In the genomic region with DNA sequence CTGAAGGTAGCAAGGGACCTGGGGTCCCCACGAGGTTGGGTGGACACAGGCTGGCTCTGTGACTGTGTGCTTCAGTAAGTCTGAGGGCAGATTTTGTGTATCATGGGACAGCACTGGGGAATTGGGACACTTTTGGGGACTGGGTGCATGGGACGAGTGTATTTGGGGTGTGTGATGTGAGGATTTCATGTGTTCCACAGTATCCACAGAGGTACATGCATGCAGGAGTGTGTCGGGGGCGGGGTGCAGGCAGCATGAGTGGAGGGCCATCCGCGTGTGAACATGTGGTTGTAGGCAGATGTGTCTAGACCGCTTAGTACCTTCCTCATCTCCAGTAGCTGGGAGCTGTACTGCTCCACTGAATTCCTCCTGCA, we compare ENCODE assay signal across 12 cellular contexts. TPM values are rescaled to one million over a fixed set of nuclear protein-coding genes. Genes with fewer than 3 reads are reported as not detected.
A peak's percentile ranks its signal among the peaks of the same experiment; 100 is the strongest.
DNase-seq lines count a peak whose midpoint lies in the region; ATAC-seq and TF ChIP-seq lines count a peak whose summit lies in the region.
"Had no signal": no experiment of that assay in that cellular context is flagged by ENCODE, and none has a peak within 500 bp of the region (broad histone marks: within the 10 kb centered on the region; RNA-seq: fewer than 3 reads in every experiment).

No MANE protein-coding gene starts in this region.

- H3F3A ChIP-seq in GM23338 (replicated peaks; ENCODE audit: low read depth), result peaks cover 3% of the 10 kb centered on the region; the same call in 1 of the 2 replicates

- ATAC-seq in CD8-positive, alpha-beta T cell, result no peak
- ATAC-seq in GM23338 (no peak), WTC11 (no peak), Right ventricle myocardium inferior (no peak)
- ATAC-seq in naive thymus-derived CD8-positive, alpha-beta T cell, result no peak

- peaks cover 8% of the 10 kb centered on the region; the same call in 1 of the 2 replicates for H4K20me1 ChIP-seq in GM23338 (replicated peaks; ENCODE audit: insufficient read depth)

- H3K27ac ChIP-seq in CD8-positive, alpha-beta T cell (ENCODE audit: low read depth, low read length), result no peak overlapping the region
- H3K27ac ChIP-seq in GM23338 (ENCODE audit: low read depth), result no peak overlapping the region
- H3K27ac ChIP-seq in right atrium auricular region, result no peak overlapping the region
- H3K27ac ChIP-seq: adrenal gland had no signal

- intact Hi-C loops in CD8-positive, alpha-beta T cell (cut with DNase I, micrococcal nuclease), result loop anchor here (1.0 to 5.0 kb wide), 4 partner anchors 44 to 589 kb away; no protein-coding TSS in a partner anchor
- intact Hi-C loops in Right ventricle myocardium inferior (cut with DNase I), result loop anchor here (5.0 kb wide), 2 partner anchors 44 to 289 kb away; partner anchors contain the start of gene SLC35B1

- no peaks in the 10 kb centered on the region for H3K9me3 Mint-ChIP-seq in CD8-positive, alpha-beta T cell
- H3K9me3 Mint-ChIP-seq in GM23338 (no peaks in the 10 kb centered on the region; the same call in 2 of the 3 replicates), WTC11 (no peaks in the 10 kb centered on the region)
- H3K9me3 Mint-ChIP-seq in naive thymus-derived CD8-positive, alpha-beta T cell, result peaks cover 0 to 5% (median 0%) of the 10 kb centered on the region in 9 donors
- H3K9me3 Mint-ChIP-seq: T-helper 1 cell treated with Interleukin-12 subunit alpha and Interleukin-12 subunit beta and Interleukin-4 antibody, amounts not matched to agents 30 μg/mL and 1 μg/mL, for 36 hours had no signal

- no peak for TF ChIP-seq CTCF in CD8-positive, alpha-beta T cell (IDR thresholded peaks at IDR 0.05)
- TF ChIP-seq CTCF in GM23338 (conservative IDR thresholded peaks at IDR 0.05; ENCODE audit: low read depth in 2 of 2) (no peak), WTC11 (IDR thresholded peaks at IDR 0.05) (no peak), right atrium auricular region (IDR thresholded peaks at IDR 0.05) (no peak)

- H3K79me2 ChIP-seq in GM23338 (replicated peaks; ENCODE audit: insufficient read depth), result no peaks in the 10 kb centered on the region

- H3K36me3 ChIP-seq in CD8-positive, alpha-beta T cell (ENCODE audit: insufficient read depth, low read length), result no peaks in the 10 kb centered on the region
- H3K36me3 ChIP-seq in GM23338 (ENCODE audit: insufficient read depth) (no peaks in the 10 kb centered on the region), right atrium auricular region (no peaks in the 10 kb centered on the region)
- H3K36me3 ChIP-seq: adrenal gland had no signal

- peaks cover 74% of the 10 kb centered on the region for H3K27me3 Mint-ChIP-seq in CD8-positive, alpha-beta T cell (ENCODE audit: low read depth)
- H3K27me3 Mint-ChIP-seq in GM23338 (ENCODE audit: insufficient read depth, low read depth, poor library complexity) (peaks cover 70% of the 10 kb centered on the region), WTC11 (ENCODE audit: low read depth) (peaks cover 91% of the 10 kb centered on the region)
- peaks cover 41 to 73% (median 65%) of the 10 kb centered on the region in 5 donors for H3K27me3 Mint-ChIP-seq in naive thymus-derived CD8-positive, alpha-beta T cell

- peak overlapping the region; percentile 94 for H3K4me2 ChIP-seq in GM23338

- peak in 1 of 7 experiments; percentile 47 for DNase-seq in CD8-positive, alpha-beta T cell
- DNase-seq in GM23338 (ENCODE audit: low spot score) (no peak), WTC11 (ENCODE audit: low spot score) (no peak), right atrium auricular region (ENCODE audit: low spot score) (no peak), Right ventricle myocardium inferior (ENCODE audit: missing footprints) (no peak)
- no peak for DNase-seq in naive thymus-derived CD8-positive, alpha-beta T cell
- DNase-seq in activated naive CD4-positive, alpha-beta T cell (lab: John Stamatoyannopoulos, UW), result no peak

- H2AFZ ChIP-seq in GM23338, result no peak overlapping the region

- no peaks in the 10 kb centered on the region for H3K9me2 ChIP-seq in GM23338 (ENCODE audit: insufficient read depth)

- H3K9me3 ChIP-seq in CD8-positive, alpha-beta T cell (ENCODE audit: low read length), result no peaks in the 10 kb centered on the region
- H3K9me3 ChIP-seq in right atrium auricular region, result no peaks in the 10 kb centered on the region
- H3K9me3 ChIP-seq: adrenal gland had no signal

- CTCF ChIA-PET in CD8-positive, alpha-beta T cell (lab: Charles Lee), result interaction anchor here (0.8 to 14.3 kb wide), 35 partner anchors 9 to 430 kb away, joined by 3 to 255 read pairs (median 13); partner anchors contain the start of genes DLX4 and TAC4
- CTCF ChIA-PET in WTC11 (lab: Charles Lee), result interaction anchor here (0.6 to 8.1 kb wide), 40 partner anchors 8 to 440 kb away, joined by 3 to 269 read pairs (median 8); partner anchors contain the start of gene DLX4

- peaks cover 33% of the 10 kb centered on the region for H3K4me1 ChIP-seq in CD8-positive, alpha-beta T cell (ENCODE audit: insufficient read depth, low read length)
- H3K4me1 ChIP-seq in GM23338 (ENCODE audit: insufficient read depth), result peaks cover 14% of the 10 kb centered on the region
- H3K4me1 ChIP-seq in right atrium auricular region, result peaks cover 0 to 38% of the 10 kb centered on the region in 2 donors

- peak overlapping the region; percentile 37 for H3K4me3 Mint-ChIP-seq in CD8-positive, alpha-beta T cell
- H3K4me3 Mint-ChIP-seq in GM23338, result peak overlapping the region; percentile 62
- H3K4me3 Mint-ChIP-seq in WTC11, result peak overlapping the region; percentile 65
- peak overlapping the region in 8 of 10 donors; percentile 1 to 62 (median 52) for H3K4me3 Mint-ChIP-seq in naive thymus-derived CD8-positive, alpha-beta T cell

- POLR2A ChIA-PET in CD8-positive, alpha-beta T cell (lab: Charles Lee), result interaction anchor here (1.6 to 1.7 kb wide), 2 partner anchors 44 to 116 kb away, joined by 6 to 10 read pairs; no protein-coding TSS in a partner anchor
- POLR2A ChIA-PET in WTC11 (lab: Charles Lee), result no interaction called here
- POLR2A ChIA-PET in naive thymus-derived CD8-positive, alpha-beta T cell (lab: Charles Lee), result interaction anchor here (1.1 to 1.8 kb wide), 4 partner anchors 22 to 140 kb away, joined by 6 to 7 read pairs (median 6); no protein-coding TSS in a partner anchor

- H3K4me3 ChIP-seq in CD8-positive, alpha-beta T cell (ENCODE audit: low read depth, low read length), result no peak overlapping the region
- peak overlapping the region; percentile 69 for H3K4me3 ChIP-seq in GM23338
- H3K4me3 ChIP-seq in right atrium auricular region, result no peak overlapping the region

- H3K36me3 Mint-ChIP-seq in CD8-positive, alpha-beta T cell, result no peaks in the 10 kb centered on the region
- no peaks in the 10 kb centered on the region; the same call in 2 of the 3 replicates for H3K36me3 Mint-ChIP-seq in GM23338 (ENCODE audit: low read depth)
- no peaks in the 10 kb centered on the region for H3K36me3 Mint-ChIP-seq in WTC11
- peaks cover 0 to 4% (median 0%) of the 10 kb centered on the region in 3 donors for H3K36me3 Mint-ChIP-seq in naive thymus-derived CD8-positive, alpha-beta T cell

- peaks cover 37% of the 10 kb centered on the region for H3K4me1 Mint-ChIP-seq in CD8-positive, alpha-beta T cell (ENCODE audit: low read depth)
- peaks cover 32% of the 10 kb centered on the region for H3K4me1 Mint-ChIP-seq in GM23338
- peaks cover 33% of the 10 kb centered on the region for H3K4me1 Mint-ChIP-seq in WTC11
- peaks cover 27 to 39% (median 36%) of the 10 kb centered on the region in 4 donors for H3K4me1 Mint-ChIP-seq in naive thymus-derived CD8-positive, alpha-beta T cell

- no peak overlapping the region for H3K27ac Mint-ChIP-seq in CD8-positive, alpha-beta T cell
- H3K27ac Mint-ChIP-seq in GM23338, result no peak overlapping the region
- H3K27ac Mint-ChIP-seq in WTC11, result no peak overlapping the region
- peak overlapping the region in 2 of 10 donors; percentile 14 to 15 for H3K27ac Mint-ChIP-seq in naive thymus-derived CD8-positive, alpha-beta T cell
- H3K27ac Mint-ChIP-seq: activated CD4-positive, alpha-beta T cell treated with anti-CD3 and anti-CD28 coated beads for 36 hours; T-helper 1 cell treated with Interleukin-12 subunit alpha and Interleukin-12 subunit beta and Interleukin-4 antibody, amounts not matched to agents 30 μg/mL and 1 μg/mL, for 36 hours had no signal

- H3K27me3 ChIP-seq in CD8-positive, alpha-beta T cell (ENCODE audit: insufficient read depth, low read length), result peaks cover 31% of the 10 kb centered on the region
- peaks cover 95% of the 10 kb centered on the region for H3K27me3 ChIP-seq in GM23338 (ENCODE audit: insufficient read depth)
- peaks cover 9 to 22% of the 10 kb centered on the region in 2 donors for H3K27me3 ChIP-seq in right atrium auricular region

TF ChIP-seq in GM23338, 12 proteins besides CTCF, POLR2A, EP300 and RAD21 (continues in another document):
- TF ChIP-seq POLR2AphosphoS5 (IDR thresholded peaks at IDR 0.05; ENCODE audit: low read depth) (no peak), EZH2phosphoT487 (IDR thresholded peaks at IDR 0.05; ENCODE audit: unreplicated experiment) (no peak)

RNA-seq across cellular contexts. Expression of gene DLX3, which starts 1.1 kb away (rescaled TPM):
- total RNA-seq in CD8-positive, alpha-beta T cell, result not detected
- total RNA-seq in GM23338 (2014; rRNA removed; shearing (Covaris generic)), result 0.14 TPM in 1 of 2 replicates, not detected in the other
- 0.19 and 0.27 TPM in 2 replicates for polyA plus RNA-seq in GM23338 (2016; fragmentation: Nextera tagmentation; extraction: Ambion mirVana)
- total RNA-seq in WTC11 (2021) (0.44 to 0.78 TPM (median 0.74 TPM) in 3 replicates), right atrium auricular region (under 1 TPM in 1 of 2 donors, not detected in 1; 0.12 TPM), Right ventricle myocardium inferior (not detected)
- under 1 TPM in 1 of 2 experiments, not detected in 1; 0.18 TPM for total RNA-seq in naive thymus-derived CD8-positive, alpha-beta T cell
- under 1 TPM; 0.09 to 0.32 (median 0.26) TPM for polyA plus RNA-seq in naive thymus-derived CD8-positive, alpha-beta T cell
- total RNA-seq: Daoy, frontal cortex had no signal

RNA-seq across cellular contexts. Expression of gene DLX4, which starts 27.1 kb away (rescaled TPM):
- under 1 TPM; 0.44 to 0.60 TPM for total RNA-seq in CD8-positive, alpha-beta T cell
- 0.10 and 0.58 TPM in 2 replicates for total RNA-seq in GM23338 (2014; rRNA removed; shearing (Covaris generic))
- polyA plus RNA-seq in GM23338 (2016; fragmentation: Nextera tagmentation; extraction: Ambion mirVana), result 0.79 and 0.80 TPM in 2 replicates
- total RNA-seq in WTC11 (2021) (1.3 to 1.8 TPM (median 1.6 TPM) in 3 replicates), right atrium auricular region (under 1 TPM in 1 of 2 donors, not detected in 1; 0.71 TPM), Right ventricle myocardium inferior (not detected)
- total RNA-seq in naive thymus-derived CD8-positive, alpha-beta T cell, result 1 to 10 TPM in 1 of 2 experiments, under 1 TPM in 1; 0.88 to 1.4 TPM
- under 1 TPM in 1 of 3 donors, not detected in 2; 0.11 TPM for polyA plus RNA-seq in naive thymus-derived CD8-positive, alpha-beta T cell
- total RNA-seq: frontal cortex had no signal

RNA-seq across cellular contexts. Expression of gene ITGA3, which starts 59.8 kb away (rescaled TPM):
- 1 to 10 TPM; 1.6 to 2.0 TPM for total RNA-seq in CD8-positive, alpha-beta T cell
- total RNA-seq in GM23338 (2014; rRNA removed; shearing (Covaris generic)), result 23.2 and 28.3 TPM in 2 replicates
- polyA plus RNA-seq in GM23338 (2016; fragmentation: Nextera tagmentation; extraction: Ambion mirVana), result 9.6 and 11.0 TPM in 2 replicates
- total RNA-seq in WTC11 (2021) (35.3 to 44.2 TPM (median 35.5 TPM) in 3 replicates), right atrium auricular region (10 to 100 TPM; 29.5 to 61.8 TPM), Right ventricle myocardium inferior (16.4 TPM)
- total RNA-seq in naive thymus-derived CD8-positive, alpha-beta T cell, result 1 to 10 TPM; 8.0 to 8.5 TPM
- 1 to 10 TPM in 2 of 3 donors, under 1 TPM in 1; 0.40 to 1.5 (median 1.4) TPM for polyA plus RNA-seq in naive thymus-derived CD8-positive, alpha-beta T cell
